Comparison of ENCODE assay signal across 8 cellular contexts in genomic region chrX:48475774-48476577, GRCh38. TPM values are rescaled to one million over a fixed set of nuclear protein-coding genes. Genes with fewer than 3 reads are reported as not detected.
DNase-seq lines count a peak whose midpoint lies in the region; ATAC-seq and TF ChIP-seq lines count a peak whose summit lies in the region.

A gene with protein sequence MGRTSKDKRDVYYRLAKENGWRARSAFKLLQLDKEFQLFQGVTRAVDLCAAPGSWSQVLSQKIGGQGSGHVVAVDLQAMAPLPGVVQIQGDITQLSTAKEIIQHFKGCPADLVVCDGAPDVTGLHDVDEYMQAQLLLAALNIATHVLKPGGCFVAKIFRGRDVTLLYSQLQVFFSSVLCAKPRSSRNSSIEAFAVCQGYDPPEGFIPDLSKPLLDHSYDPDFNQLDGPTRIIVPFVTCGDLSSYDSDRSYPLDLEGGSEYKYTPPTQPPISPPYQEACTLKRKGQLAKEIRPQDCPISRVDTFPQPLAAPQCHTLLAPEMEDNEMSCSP (plus strand): TSS chrX:48476199. CDS start chrX:48478048, 1,849 bp downstream.

- DNase-seq in AG10803 (ENCODE audit: low read depth): peak; percentile 94
- peak; percentile 78 for DNase-seq in NCI-H510A treated with DMSO at 0.1 percent for 48 hours (lab: John Stamatoyannopoulos, UW)
- DNase-seq in activated CD4-positive, alpha-beta T cell treated with anti-CD3 and anti-CD28 coated beads for 24 hours (ENCODE audit: low read depth in 2 of 2): peak; percentile 70 to 73
- no peak for DNase-seq in chondrocyte (ENCODE audit: low spot score)
- DNase-seq in kidney epithelial cell (ENCODE audit: low read depth): peak; percentile 70
- peak; percentile 76 to 78 for DNase-seq in stimulated activated CD4-positive, alpha-beta T cell treated with anti-CD3 and anti-CD28 coated beads, Interleukin-15, amount 100 ng/mL, for 48 hours (ENCODE audit: low read depth in 2 of 2)

- H3K36me3 ChIP-seq in kidney epithelial cell (ENCODE audit: control insufficient read depth, insufficient read depth, low read length): no peaks in the 10 kb centered on the region

- no peaks in the 10 kb centered on the region for H3K27me3 ChIP-seq in kidney epithelial cell (ENCODE audit: control insufficient read depth, insufficient read depth, low read length)

- H3K27ac Mint-ChIP-seq in chondrocyte (ENCODE audit: unreplicated experiment): peak within 1 kb of the TSS; percentile 95

- H3K36me3 Mint-ChIP-seq in chondrocyte (ENCODE audit: low read depth): peaks cover 9% of the 10 kb centered on the region

- peak within 1 kb of the TSS; percentile 79 for H3K4me3 ChIP-seq in AG10803 (ENCODE audit: low read length)
- H3K4me3 ChIP-seq in kidney epithelial cell (ENCODE audit: low read depth, low read length): peak within 1 kb of the TSS; percentile 65

- peak; percentile 83 for ATAC-seq in GM19043 (IDR thresholded peaks at IDR 0.05; ENCODE audit: low read depth, unreplicated experiment)
- ATAC-seq in HG03378 (IDR thresholded peaks at IDR 0.05; ENCODE audit: unreplicated experiment): peak; percentile 78

- peak within 1 kb of the TSS; percentile 96 for H3K4me3 Mint-ChIP-seq in chondrocyte (ENCODE audit: unreplicated experiment)

- H3K9me3 Mint-ChIP-seq in chondrocyte (ENCODE audit: low read depth): peaks cover 11% of the 10 kb centered on the region

- H3K27me3 Mint-ChIP-seq in chondrocyte (ENCODE audit: low read depth): no peaks in the 10 kb centered on the region

- TF ChIP-seq CTCF in AG10803 (conservative IDR thresholded peaks at IDR 0.05; ENCODE audit: low read length): no peak
- no peak for TF ChIP-seq CTCF in chondrocyte (IDR thresholded peaks at IDR 0.05)
- no peak for TF ChIP-seq CTCF in kidney epithelial cell (IDR thresholded peaks at IDR 0.05; ENCODE audit: insufficient read depth, low read length, poor library complexity, severe bottlenecking)

- H3K4me1 Mint-ChIP-seq in chondrocyte (ENCODE audit: low read depth): peaks cover 39% of the 10 kb centered on the region

RNA-seq across cellular contexts. Expression of the gene that starts here (rescaled TPM):
- 53.3 to 68.0 TPM (median 55.9 TPM) in 3 replicates for total RNA-seq in chondrocyte
- 80.3 and 91.4 TPM in 2 replicates for total RNA-seq in kidney epithelial cell
